9 cellular contexts compared by ENCODE assay signal in genomic region chr21:46515109-46515508, GRCh38. TPM values are rescaled to one million over a fixed set of nuclear protein-coding genes. Genes with fewer than 3 reads are reported as not detected.
A peak's percentile ranks its signal among the peaks of the same experiment; 100 is the strongest.
DNase-seq lines count a peak whose midpoint lies in the region; ATAC-seq and TF ChIP-seq lines count a peak whose summit lies in the region.
"Had no signal": no experiment of that assay in that cellular context is flagged by ENCODE, and none has a peak within 500 bp of the region (broad histone marks: within the 10 kb centered on the region; RNA-seq: fewer than 3 reads in every experiment).

No MANE protein-coding gene starts in this region.

- no peaks in the 10 kb centered on the region for H3K9me3 Mint-ChIP-seq in IgD-negative memory B cell

- ATAC-seq in gastrocnemius medialis (peak in 1 of 2 donors; percentile 61), HG02759 (IDR thresholded peaks at IDR 0.05; ENCODE audit: unreplicated experiment) (no peak), GM18511 (IDR thresholded peaks at IDR 0.05; ENCODE audit: unreplicated experiment) (no peak)

- no peaks in the 10 kb centered on the region for H3K27me3 Mint-ChIP-seq in IgD-negative memory B cell

- H3K4me1 Mint-ChIP-seq in IgD-negative memory B cell, result peaks cover 10 to 19% (median 11%) of the 10 kb centered on the region in 3 donors

- no peak for TF ChIP-seq CTCF in VCaP (conservative IDR thresholded peaks at IDR 0.05)
- no peak for TF ChIP-seq CTCF in gastrocnemius medialis (IDR thresholded peaks at IDR 0.05 in 4 of 5, conservative IDR thresholded peaks at IDR 0.05 in 1 of 5)

- TF ChIP-seq POLR2A in gastrocnemius medialis (IDR thresholded peaks at IDR 0.05), result no peak

- in situ Hi-C loops in gastrocnemius medialis (cut with MboI; ENCODE audit: low sequenced_read_pairs in 4 of 4), result no loop called here

- no peak overlapping the region for H3K4me3 Mint-ChIP-seq in IgD-negative memory B cell

- H3K27ac Mint-ChIP-seq in IgD-negative memory B cell, result peak overlapping the region in 2 of 3 donors; percentile 35 to 49

- H3K4me3 ChIP-seq in gastrocnemius medialis, result no peak overlapping the region

- H3K36me3 ChIP-seq in gastrocnemius medialis, result peaks cover 0 to 25% of the 10 kb centered on the region in 2 donors

- H3K27ac ChIP-seq in VCaP, result peak overlapping the region; percentile 40
- H3K27ac ChIP-seq in gastrocnemius medialis, result no peak overlapping the region

- H3K9me3 ChIP-seq in gastrocnemius medialis, result no peaks in the 10 kb centered on the region

- H3K4me1 ChIP-seq in gastrocnemius medialis, result peaks cover 5 to 7% of the 10 kb centered on the region in 2 donors

- DNase-seq in globus pallidus (ENCODE audit: low spot score) (peak; percentile 53), gastrocnemius medialis (peak; percentile 28 to 30), kidney glomerular epithelial cell (lab: John Stamatoyannopoulos, UW) (no peak), DMS114 treated with DMSO at 0.1 percent for 48 hours (lab: John Stamatoyannopoulos, UW; ENCODE audit: unreplicated experiment) (no peak)
- DNase-seq: NCI-H524 treated with DMSO at 0.1 percent for 48 hours had no signal

- H3K27me3 ChIP-seq in gastrocnemius medialis, result no peaks in the 10 kb centered on the region

- H3K36me3 Mint-ChIP-seq in IgD-negative memory B cell, result peaks cover 16% of the 10 kb centered on the region

- intact Hi-C loops in gastrocnemius medialis (cut with DNase I; ENCODE audit: low total_unique reads), result no loop called here

RNA-seq across cellular contexts. Expression of gene DIP2A, which starts 56.4 kb away (rescaled TPM):
- polyA plus RNA-seq in IgD-negative memory B cell, result 7.6 TPM
- total RNA-seq in gastrocnemius medialis, result 10 to 100 TPM in 2 of 4 donors, 1 to 10 TPM in 2; 6.3 to 15.5 (median 11.8) TPM

Comparison
In these comparisons a context has a peak if more than half of its experiments do, and no peak if none do; other contexts are left out.
1. DNase-seq: peak in globus pallidus (single experiment) and gastrocnemius medialis (2 of 2); none in kidney glomerular epithelial cell (single experiment) and DMS114 treated with DMSO at 0.1 percent for 48 hours (single experiment).